ENCODE assay signal across 27 cellular contexts in the genomic region with DNA sequence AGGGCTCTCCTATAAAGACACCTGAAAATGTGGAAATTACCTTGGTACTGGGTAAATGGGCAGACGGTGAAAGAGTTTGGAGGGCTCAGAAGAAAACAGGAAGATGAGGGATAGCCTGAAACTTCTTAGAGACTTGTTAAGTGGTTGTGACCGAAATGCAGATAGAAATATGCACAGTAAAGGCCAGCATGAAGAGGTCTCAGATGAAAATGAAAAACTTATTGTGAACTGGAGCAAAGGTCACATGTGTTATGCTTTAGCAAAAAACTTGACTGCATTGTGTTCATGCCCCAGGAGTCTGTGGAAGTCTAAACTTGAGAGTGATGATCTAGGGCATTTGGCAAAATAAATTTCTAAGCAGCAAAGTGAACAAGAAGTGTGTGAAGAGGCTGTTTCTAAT.
"Had no signal": no experiment of that assay in that cellular context is flagged by ENCODE, and none has a peak within 500 bp of the region (broad histone marks: within the 10 kb centered on the region; RNA-seq: fewer than 3 reads in every experiment).

No MANE protein-coding gene starts in this region.

- DNase-seq: kidney glomerular epithelial cell; left cardiac atrium; lower lobe of right lung; mammary epithelial cell; mesenchymal stem cell; naive thymus-derived CD8-positive, alpha-beta T cell; nucleus accumbens; pancreas; posterior cingulate gyrus; retina; right cardiac atrium; stimulated activated CD4-positive, alpha-beta T cell treated with anti-CD3 and anti-CD28 coated beads, Interleukin-12 subunit alpha, Interleukin-12 subunit beta, amount 100 ng/mL, for 4 hours; stimulated activated CD4-positive, alpha-beta T cell treated with anti-CD3 and anti-CD28 coated beads, Interleukin-15, amount 100 ng/mL, for 24 hours; stimulated activated CD4-positive, alpha-beta T cell treated with anti-CD3 and anti-CD28 coated beads, Interleukin-2, amount 100 ng/mL, for 24 hours; stimulated activated CD4-positive, alpha-beta T cell treated with anti-CD3 and anti-CD28 coated beads, Interleukin-4, amount 100 ng/mL, for 1 hour; stimulated activated naive B cell treated with anti-CD40 and anti-IgM and Interleukin-4, amounts not matched to agents 10 μg/mL and 1 μg/mL and 100 μg/mL, for 72 hours; stimulated activated naive CD8-positive, alpha-beta T cell treated with anti-CD3 and anti-CD28 coated beads, Interleukin-15, Interleukin-2, amounts not matched to agents 100 U/mL and 50 U/mL, for 24 hours; stomach; testis; thyroid gland; transverse colon; upper lobe of left lung had no signal

- ATAC-seq: left cardiac atrium; left lobe of liver; lower lobe of right lung; naive thymus-derived CD8-positive, alpha-beta T cell; pancreas; right cardiac atrium; sciatic nerve; stimulated activated naive B cell treated with anti-CD40 and anti-IgM and Interleukin-4, amounts not matched to agents 10 μg/mL and 1 μg/mL and 100 μg/mL, for 72 hours; stimulated activated naive CD8-positive, alpha-beta T cell treated with anti-CD3 and anti-CD28 coated beads, Interleukin-15, Interleukin-2, amounts not matched to agents 100 U/mL and 50 U/mL, for 24 hours had no signal

- H3K4me1 ChIP-seq: lower lobe of right lung, pancreas, prostate gland, stomach, testis, thyroid gland, transverse colon, upper lobe of left lung, vagina had no signal

- H3K27ac ChIP-seq: lower lobe of right lung, pancreas, prostate gland, skin epidermis, stomach, testis, thyroid gland, transverse colon, upper lobe of left lung, vagina had no signal

- H3K9me3 ChIP-seq: lower lobe of right lung, pancreas, prostate gland, testis, thyroid gland, transverse colon, vagina had no signal

- H3K27me3 ChIP-seq: pancreas, stomach, testis, thyroid gland, transverse colon, upper lobe of left lung, vagina had no signal

- H3K36me3 ChIP-seq: lower lobe of right lung, pancreas, prostate gland, stomach, thyroid gland, transverse colon, upper lobe of left lung, vagina had no signal

- H3K4me3 ChIP-seq: lower lobe of right lung, pancreas, prostate gland, skin epidermis, stomach, testis, thyroid gland, transverse colon, upper lobe of left lung, vagina had no signal
